In genomic region chr11:57787205-57787604, GRCh38 we compare ENCODE assay signal across 1 cellular context.
TF ChIP-seq lines count a peak whose summit lies in the region.

No MANE protein-coding gene starts in this region.

TF ChIP-seq in HepG2, 621 proteins besides CTCF, POLR2A, EP300 and RAD21:
- TF ChIP-seq EHMT2 (IDR thresholded peaks at IDR 0.05; ENCODE audit: borderline replicate concordance, low read depth, low read length): 0 out of 2 replicates have a peak, but pooled peaks have one; percentile 1
- no peak for TF ChIP-seq ZFP1 (CRISPR knock-in tag; IDR thresholded peaks at IDR 0.05)
